ENCODE assay signal across 8 cellular contexts in the genomic region with DNA sequence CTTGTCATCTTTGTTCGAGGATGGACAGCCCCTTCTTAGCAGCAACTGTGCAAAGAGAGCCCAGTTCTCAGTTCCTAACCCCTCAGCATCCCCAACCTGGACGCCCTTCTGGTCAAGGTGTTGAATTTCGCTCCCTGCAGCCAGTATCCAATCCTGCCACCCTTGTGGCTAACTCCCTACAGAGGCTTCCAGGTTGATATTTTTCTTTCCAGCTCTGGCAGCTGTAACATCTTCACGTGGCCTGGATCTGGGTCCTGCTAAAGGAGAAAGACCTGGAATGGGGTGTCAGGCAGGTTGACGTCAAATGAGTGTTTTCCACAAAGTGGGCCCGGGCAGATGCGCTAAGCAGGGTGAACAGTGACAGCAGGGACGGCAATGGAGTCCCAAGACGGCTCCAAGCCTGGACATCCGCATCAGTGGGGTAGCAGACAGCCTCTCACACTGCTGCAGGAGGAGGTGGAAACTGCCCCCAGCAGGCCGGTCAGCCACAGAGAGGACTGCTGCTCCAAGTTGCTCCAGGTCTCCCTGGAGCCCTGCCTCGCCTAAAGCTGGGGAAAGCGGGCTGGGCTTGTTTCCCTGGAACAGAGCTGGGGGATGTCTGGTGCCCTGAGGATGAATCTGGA. TPM values are rescaled to one million over a fixed set of nuclear protein-coding genes. Genes with fewer than 3 reads are reported as not detected.
DNase-seq lines count a peak whose midpoint lies in the region; ATAC-seq and TF ChIP-seq lines count a peak whose summit lies in the region.

No MANE protein-coding gene starts in this region.

- TF ChIP-seq CTCF in BE2C (IDR thresholded peaks at IDR 0.05; ENCODE audit: low read depth, low read length) (no peak), coronary artery (IDR thresholded peaks at IDR 0.05) (no peak)

- peak; percentile 65 for DNase-seq in BE2C
- no peak for DNase-seq in Jurkat, Clone E6-1 (ENCODE audit: low read depth, low spot score)
- DNase-seq in coronary artery (ENCODE audit: low spot score) = no peak
- DNase-seq in natural killer cell treated with Interleukin-12 subunit alpha and Interleukin-12 subunit beta and Interleukin-15 and Interleukin-18, amount 100 ng/mL, for 72 hours (ENCODE audit: low spot score) = no peak
- no peak for DNase-seq in stimulated activated CD4-positive, alpha-beta T cell treated with anti-CD3 and anti-CD28 coated beads, Interleukin-2, amount 100 ng/mL, for 24 hours
- no peak for DNase-seq in NCI-H128 (lab: John Stamatoyannopoulos, UW; ENCODE audit: unreplicated experiment)
- DNase-seq in SKM-1 treated with dmso at 0.1 percent for 144 hours (lab: John Stamatoyannopoulos, UW; ENCODE audit: unreplicated experiment) = no peak

- peak overlapping the region; percentile 60 for H3K4me3 ChIP-seq in BE2C (ENCODE audit: low read depth, low read length)
- H3K4me3 ChIP-seq in Jurkat, Clone E6-1 (ENCODE audit: low read length) = peak overlapping the region; percentile 63
- peak overlapping the region; percentile 87 for H3K4me3 ChIP-seq in coronary artery

- peak overlapping the region; percentile 72 for H3K4me3 Mint-ChIP-seq in natural killer cell treated with Interleukin-12 subunit alpha and Interleukin-12 subunit beta and Interleukin-15 and Interleukin-18, amount 100 ng/mL, for 72 hours

- H3K36me3 ChIP-seq in BE2C = peaks cover 30% of the 10 kb centered on the region

- H3K4me1 Mint-ChIP-seq in natural killer cell treated with Interleukin-12 subunit alpha and Interleukin-12 subunit beta and Interleukin-15 and Interleukin-18, amount 100 ng/mL, for 72 hours (ENCODE audit: low read depth in 2 of 2) = peaks cover 31 to 33% of the 10 kb centered on the region in 2 donors

- peaks cover 15% of the 10 kb centered on the region for H3K4me1 ChIP-seq in BE2C

- no peak for ATAC-seq in natural killer cell treated with Interleukin-12 subunit alpha and Interleukin-12 subunit beta and Interleukin-15 and Interleukin-18, amount 100 ng/mL, for 72 hours
- no peak for ATAC-seq in HG02885 (IDR thresholded peaks at IDR 0.05; ENCODE audit: poor library complexity, unreplicated experiment)

- H3K27ac Mint-ChIP-seq in natural killer cell treated with Interleukin-12 subunit alpha and Interleukin-12 subunit beta and Interleukin-15 and Interleukin-18, amount 100 ng/mL, for 72 hours = peak overlapping the region; percentile 41 to 67

- no peaks in the 10 kb centered on the region for H3K27me3 ChIP-seq in BE2C

- no peaks in the 10 kb centered on the region for H3K9me3 ChIP-seq in BE2C

- H3K9me3 Mint-ChIP-seq in natural killer cell treated with Interleukin-12 subunit alpha and Interleukin-12 subunit beta and Interleukin-15 and Interleukin-18, amount 100 ng/mL, for 72 hours = no peaks in the 10 kb centered on the region

- peak overlapping the region; percentile 77 to 84 for H3K27ac ChIP-seq in coronary artery

- H3K27me3 Mint-ChIP-seq in natural killer cell treated with Interleukin-12 subunit alpha and Interleukin-12 subunit beta and Interleukin-15 and Interleukin-18, amount 100 ng/mL, for 72 hours = peaks cover 0 to 9% of the 10 kb centered on the region in 2 donors

- H3K36me3 Mint-ChIP-seq in natural killer cell treated with Interleukin-12 subunit alpha and Interleukin-12 subunit beta and Interleukin-15 and Interleukin-18, amount 100 ng/mL, for 72 hours = peaks cover 17% of the 10 kb centered on the region

RNA-seq across cellular contexts. Expression of a gene that starts 1.0 kb away (rescaled TPM):
- polyA plus RNA-seq in BE2C (2012; ENCODE audit: insufficient read depth, insufficient read length, low read depth) = 90.9 TPM
- 24.9 TPM for polyA plus RNA-seq in Jurkat, Clone E6-1 (2012; ENCODE audit: insufficient read depth, insufficient read length)
- total RNA-seq in natural killer cell treated with Interleukin-12 subunit alpha and Interleukin-12 subunit beta and Interleukin-15 and Interleukin-18, amount 100 ng/mL, for 72 hours = 10 to 100 TPM; 38.2 to 47.6 TPM

RNA-seq across cellular contexts. Expression of a gene that starts 18.7 kb away (rescaled TPM):
- 0.56 TPM for polyA plus RNA-seq in BE2C (2012; ENCODE audit: insufficient read depth, insufficient read length, low read depth)
- not detected for polyA plus RNA-seq in Jurkat, Clone E6-1 (2012; ENCODE audit: insufficient read depth, insufficient read length)
- not detected for total RNA-seq in natural killer cell treated with Interleukin-12 subunit alpha and Interleukin-12 subunit beta and Interleukin-15 and Interleukin-18, amount 100 ng/mL, for 72 hours

RNA-seq across cellular contexts. Expression of a gene that starts 37.3 kb away (rescaled TPM):
- polyA plus RNA-seq in BE2C (2012; ENCODE audit: insufficient read depth, insufficient read length, low read depth) = 0.49 TPM
- not detected for polyA plus RNA-seq in Jurkat, Clone E6-1 (2012; ENCODE audit: insufficient read depth, insufficient read length)
- total RNA-seq in natural killer cell treated with Interleukin-12 subunit alpha and Interleukin-12 subunit beta and Interleukin-15 and Interleukin-18, amount 100 ng/mL, for 72 hours = not detected

RNA-seq across cellular contexts. Expression of a gene that starts 55.7 kb away (rescaled TPM):
- polyA plus RNA-seq in BE2C (2012; ENCODE audit: insufficient read depth, insufficient read length, low read depth) = 329 TPM
- 127 TPM for polyA plus RNA-seq in Jurkat, Clone E6-1 (2012; ENCODE audit: insufficient read depth, insufficient read length)
- 100 to 1,000 TPM in 1 of 2 donors, 10 to 100 TPM in 1; 87.2 to 144 TPM for total RNA-seq in natural killer cell treated with Interleukin-12 subunit alpha and Interleukin-12 subunit beta and Interleukin-15 and Interleukin-18, amount 100 ng/mL, for 72 hours
